15 cellular contexts compared by ENCODE assay signal in the genomic region with DNA sequence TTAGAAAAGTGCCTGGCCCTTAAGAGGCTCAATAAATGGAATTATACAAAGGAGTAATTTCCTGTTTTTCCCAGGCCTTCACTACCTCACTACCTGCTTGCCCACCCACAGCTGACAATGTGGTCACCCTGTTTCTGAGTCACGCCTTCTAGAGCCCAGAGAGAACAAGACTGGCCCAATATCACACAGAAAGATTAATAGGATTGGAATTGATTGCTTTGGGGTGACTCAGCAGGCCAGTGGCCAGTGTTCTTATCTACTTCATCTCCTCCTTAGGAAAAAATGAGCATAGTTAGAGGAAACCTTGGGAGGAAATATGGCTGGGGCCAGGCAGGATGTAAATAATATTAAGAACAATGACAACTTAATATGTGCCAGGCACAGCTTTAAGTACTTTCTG. TPM values are rescaled to one million over a fixed set of nuclear protein-coding genes. Genes with fewer than 3 reads are reported as not detected.
A peak's percentile ranks its signal among the peaks of the same experiment; 100 is the strongest.
DNase-seq lines count a peak whose midpoint lies in the region; ATAC-seq and TF ChIP-seq lines count a peak whose summit lies in the region.
"Had no signal": no experiment of that assay in that cellular context is flagged by ENCODE, and none has a peak within 500 bp of the region (broad histone marks: within the 10 kb centered on the region; RNA-seq: fewer than 3 reads in every experiment).

No MANE protein-coding gene starts in this region.

- CTCF ChIA-PET in PC-9 (lab: Charles Lee) = no interaction called here

- H3F3A ChIP-seq in PC-9 (ENCODE audit: insufficient read depth, low read depth) = peaks cover 5% of the 10 kb centered on the region; the same call in 1 of the 2 replicates

- H2AFZ ChIP-seq in PC-9 = no peak overlapping the region
- H2AFZ ChIP-seq: parathyroid adenoma had no signal

- POLR2A ChIA-PET in PC-9 (lab: Charles Lee; ENCODE audit: unreplicated experiment) = interaction anchor here (0.6 kb wide), 1 partner anchor 24 kb away, joined by 7 read pairs; no protein-coding TSS in a partner anchor

- H3K9me2 ChIP-seq in PC-9 (ENCODE audit: insufficient read depth) = no peaks in the 10 kb centered on the region

- H3K4me1 ChIP-seq in PC-9 (replicated peaks; ENCODE audit: insufficient read depth) = peaks cover 22% of the 10 kb centered on the region
- H3K4me1 ChIP-seq: parathyroid adenoma had no signal

- H3K9me3 ChIP-seq in PC-9 (ENCODE audit: insufficient read depth, low read depth) = no peaks in the 10 kb centered on the region

- H3K4me2 ChIP-seq in PC-9 = peak overlapping the region; percentile 45

- H4K20me1 ChIP-seq in PC-9 (ENCODE audit: insufficient read depth) = no peaks in the 10 kb centered on the region

- peak; percentile 49 for ATAC-seq in omental fat pad (ENCODE audit: low FRiP score)

- H3K4me3 ChIP-seq in PC-9 = no peak overlapping the region
- H3K4me3 ChIP-seq in cardiac fibroblast (replicated peaks in 1 of 2; ENCODE audit: low read depth in 2 of 2, low read length in 2 of 2) = no peak overlapping the region

- H3K36me3 ChIP-seq in PC-9 (ENCODE audit: low read depth) = no peaks in the 10 kb centered on the region

- intact Hi-C loops in PC-9 (cut with micrococcal nuclease; ENCODE audit: unreplicated experiment) = no loop called here

- DNase-seq in EL = peak; percentile 92
- DNase-seq in PC-9 = peak; percentile 45 to 91
- DNase-seq in cardiac fibroblast (ENCODE audit: low read depth in 2 of 2) = peak; percentile 46 to 79
- DNase-seq in omental fat pad (ENCODE audit: low spot score) = no peak
- DNase-seq in NCI-H69 (lab: John Stamatoyannopoulos, UW) = no peak
- DNase-seq in NCI-H748 (lab: John Stamatoyannopoulos, UW; ENCODE audit: unreplicated experiment) = no peak
- DNase-seq in effector CD8-positive, alpha-beta T cell (lab: John Stamatoyannopoulos, UW) = no peak
- DNase-seq in activated CD4-positive, alpha-beta T cell treated with anti-CD3 and anti-CD28 coated beads for 1 hour = no peak
- DNase-seq: activated CD4-positive, alpha-beta T cell treated with anti-CD3 and anti-CD28 coated beads, Interleukin-2, amount 10 ng/mL, durations not matched to agents 24 days and 14 days; activated effector memory CD4-positive, alpha-beta T cell treated with Interleukin-2 at 50 U/mL for 16 hours; GOT3; head of caudate nucleus; Kasumi-1; SIG-M5 had no signal

- no TSS peak for BruUV-seq in PC-9 (replicated peaks; lab: Mats Ljungman, UMichigan)

- TF ChIP-seq CTCF in PC-9 (conservative IDR thresholded peaks at IDR 0.05) (no peak), cardiac fibroblast (IDR thresholded peaks at IDR 0.05; ENCODE audit: low read depth, low read length) (no peak), omental fat pad (IDR thresholded peaks at IDR 0.05) (no peak)

- H3K27me3 ChIP-seq in PC-9 (ENCODE audit: insufficient read depth, low read depth) = no peaks in the 10 kb centered on the region

- H3K27ac ChIP-seq in PC-9 = peak overlapping the region; percentile 73
- H3K27ac ChIP-seq: parathyroid adenoma had no signal

- H3K79me2 ChIP-seq in PC-9 (ENCODE audit: low read depth) = no peaks in the 10 kb centered on the region
- H3K79me2 ChIP-seq: parathyroid adenoma had no signal

RNA-seq across cellular contexts. Expression of a gene that starts 4.5 kb away (rescaled TPM):
- total RNA-seq in PC-9 (2021) (not detected in 2 replicates), omental fat pad (under 1 TPM in 1 of 4 donors, not detected in 3; 0.31 TPM)
- total RNA-seq: activated CD4-positive, alpha-beta T cell treated with anti-CD3 and anti-CD28 coated beads, Interleukin-2, amount 10 ng/mL, durations not matched to agents 24 days and 14 days had no signal

Comparison
In these comparisons a context has a peak if more than half of its experiments do, and no peak if none do; other contexts are left out.
1. DNase-seq: peak in EL (single experiment), PC-9 (2 of 2) and cardiac fibroblast (2 of 2); none in omental fat pad (single experiment), NCI-H69 (single experiment), NCI-H748 (single experiment), effector CD8-positive, alpha-beta T cell (single experiment) and activated CD4-positive, alpha-beta T cell treated with anti-CD3 and anti-CD28 coated beads for 1 hour (single experiment).